ENCODE assay signal across 8 cellular contexts in the genomic region with DNA sequence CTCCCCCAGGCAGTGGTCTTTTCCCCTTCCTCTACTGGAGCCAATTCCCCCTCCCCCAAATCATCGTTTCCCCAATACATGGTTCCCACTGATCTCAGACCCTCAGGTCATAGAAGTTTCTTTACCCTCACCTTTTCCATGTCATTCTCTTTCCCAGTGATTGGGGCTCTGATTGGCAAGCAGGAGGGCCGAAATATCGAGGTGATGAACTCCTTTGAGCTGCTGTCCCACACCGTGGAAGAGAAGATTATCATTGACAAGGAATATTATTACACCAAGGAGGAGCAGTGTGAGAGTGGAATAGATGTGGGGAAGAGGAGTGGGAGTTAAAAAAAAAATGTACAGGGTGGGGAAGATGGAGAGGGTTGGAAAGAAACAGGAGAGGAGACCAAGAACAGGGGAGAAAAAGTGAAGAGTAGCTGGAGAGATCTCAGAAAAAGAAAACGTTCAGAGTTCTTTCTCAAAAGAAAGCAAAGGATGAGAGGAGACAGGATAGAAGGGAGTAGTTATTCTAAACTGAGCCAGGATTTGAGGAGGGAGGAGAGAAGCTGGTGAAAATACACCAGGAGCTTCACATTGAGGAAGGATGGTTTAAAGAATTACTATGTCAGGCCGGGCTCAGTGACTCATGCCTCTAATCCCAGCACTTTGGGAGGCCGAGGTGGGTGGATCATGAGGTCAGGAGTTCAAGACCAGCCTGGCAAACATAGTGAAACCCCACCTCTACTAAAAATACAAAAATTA. TPM values are rescaled to one million over a fixed set of nuclear protein-coding genes. Genes with fewer than 3 reads are reported as not detected.
DNase-seq lines count a peak whose midpoint lies in the region; ATAC-seq and TF ChIP-seq lines count a peak whose summit lies in the region.

No MANE protein-coding gene starts in this region.

- H3K4me1 Mint-ChIP-seq in central memory CD8-positive, alpha-beta T cell, result peaks cover 9% of the 10 kb centered on the region
- peaks cover 12 to 31% (median 15%) of the 10 kb centered on the region in 3 donors for H3K4me1 Mint-ChIP-seq in naive B cell

- no peaks in the 10 kb centered on the region for H3K27me3 Mint-ChIP-seq in central memory CD8-positive, alpha-beta T cell
- H3K27me3 Mint-ChIP-seq in naive B cell, result no peaks in the 10 kb centered on the region

- peak overlapping the region; percentile 93 for H3K4me3 ChIP-seq in AG10803 (ENCODE audit: low read length)

- H3K36me3 Mint-ChIP-seq in central memory CD8-positive, alpha-beta T cell (ENCODE audit: insufficient read depth), result peaks cover 44% of the 10 kb centered on the region
- peaks cover 11 to 19% of the 10 kb centered on the region in 2 donors for H3K36me3 Mint-ChIP-seq in naive B cell

- H3K4me3 Mint-ChIP-seq in central memory CD8-positive, alpha-beta T cell, result peak overlapping the region; percentile 84
- H3K4me3 Mint-ChIP-seq in naive B cell, result peak overlapping the region; percentile 87 to 94 (median 90)

- H3K27ac Mint-ChIP-seq in central memory CD8-positive, alpha-beta T cell (ENCODE audit: low read depth), result peak overlapping the region; percentile 78
- H3K27ac Mint-ChIP-seq in naive B cell, result peak overlapping the region; percentile 49 to 95 (median 89)

- H3K9me3 Mint-ChIP-seq in central memory CD8-positive, alpha-beta T cell, result no peaks in the 10 kb centered on the region
- H3K9me3 Mint-ChIP-seq in naive B cell, result peaks cover 0 to 3% (median 0%) of the 10 kb centered on the region in 7 donors

- DNase-seq in AG10803 (ENCODE audit: low read depth), result peak; percentile 22
- peak; percentile 65 for DNase-seq in LHCN-M2 (ENCODE audit: low read depth)
- no peak for DNase-seq in central memory CD8-positive, alpha-beta T cell (ENCODE audit: low spot score in 2 of 2)
- DNase-seq in naive B cell, result no peak
- no peak for DNase-seq in KBM-7
- DNase-seq in NCI-H526 (lab: John Stamatoyannopoulos, UW), result no peak

- no peak for TF ChIP-seq CTCF in AG10803 (conservative IDR thresholded peaks at IDR 0.05; ENCODE audit: low read length)

- ATAC-seq in central memory CD8-positive, alpha-beta T cell (replicated peaks; ENCODE audit: extremely low read depth, poor library complexity, severe bottlenecking), result no peak
- no peak for ATAC-seq in naive B cell (ENCODE audit: low read depth in 2 of 2)
- ATAC-seq in GM18868 (IDR thresholded peaks at IDR 0.05; ENCODE audit: unreplicated experiment), result no peak
- ATAC-seq in GM21526 (IDR thresholded peaks at IDR 0.05; ENCODE audit: low FRiP score, unreplicated experiment), result no peak

- in situ Hi-C loops in KBM-7 (cut with MboI; ENCODE audit: low pct_unique_long_range_greater_than_20kb, low sequenced_read_pairs), result no loop called here

RNA-seq across cellular contexts. Expression of gene COPS6, which starts 0.9 kb away (rescaled TPM):
- total RNA-seq in LHCN-M2 (2014; rRNA removed), result 96.6 and 100 TPM in 2 replicates
- polyA plus RNA-seq in LHCN-M2 (2012), result 304 TPM
- 100 to 1,000 TPM; 109 to 249 (median 128) TPM for polyA plus RNA-seq in naive B cell (ENCODE audit: low read depth in 6 of 6)

RNA-seq across cellular contexts. Expression of gene ZNF3, which starts 8.1 kb away (rescaled TPM):
- 31.0 and 32.9 TPM in 2 replicates for total RNA-seq in LHCN-M2 (2014; rRNA removed)
- polyA plus RNA-seq in LHCN-M2 (2012), result 15.7 TPM
- polyA plus RNA-seq in naive B cell (ENCODE audit: low read depth in 6 of 6), result 10 to 100 TPM; 14.6 to 34.4 (median 21.8) TPM

RNA-seq across cellular contexts. Expression of gene MCM7, which starts 11.6 kb away (rescaled TPM):
- 283 and 290 TPM in 2 replicates for total RNA-seq in LHCN-M2 (2014; rRNA removed)
- polyA plus RNA-seq in LHCN-M2 (2012), result 149 TPM
- polyA plus RNA-seq in naive B cell (ENCODE audit: low read depth in 6 of 6), result 10 to 100 TPM; 39.0 to 59.9 (median 47.1) TPM

RNA-seq across cellular contexts. Expression of gene AP4M1, which starts 11.8 kb away (rescaled TPM):
- 53.1 and 59.9 TPM in 2 replicates for total RNA-seq in LHCN-M2 (2014; rRNA removed)
- polyA plus RNA-seq in LHCN-M2 (2012), result 37.7 TPM
- polyA plus RNA-seq in naive B cell (ENCODE audit: low read depth in 6 of 6), result 1 to 10 TPM; 3.3 to 6.8 (median 5.6) TPM

RNA-seq across cellular contexts. Expression of gene TAF6, which starts 29.5 kb away (rescaled TPM):
- 98.4 and 106 TPM in 2 replicates for total RNA-seq in LHCN-M2 (2014; rRNA removed)
- 72.7 TPM for polyA plus RNA-seq in LHCN-M2 (2012)
- polyA plus RNA-seq in naive B cell (ENCODE audit: low read depth in 6 of 6), result 10 to 100 TPM; 16.8 to 32.2 (median 21.6) TPM

Comparison
In these comparisons a context has a peak if more than half of its experiments do, and no peak if none do; other contexts are left out.
1. DNase-seq: peak in AG10803 (single experiment) and LHCN-M2 (single experiment); none in central memory CD8-positive, alpha-beta T cell (0 of 2), naive B cell (single experiment), KBM-7 (single experiment) and NCI-H526 (0 of 2).